Comparison of ENCODE assay signal across 25 cellular contexts in genomic region chr9:136582977-136583735, GRCh38. TPM values are rescaled to one million over a fixed set of nuclear protein-coding genes. Genes with fewer than 3 reads are reported as not detected.
DNase-seq lines count a peak whose midpoint lies in the region; TF ChIP-seq lines count a peak whose summit lies in the region.
"Had no signal": no experiment of that assay in that cellular context is flagged by ENCODE, and none has a peak within 500 bp of the region (broad histone marks: within the 10 kb centered on the region; RNA-seq: fewer than 3 reads in every experiment).

No MANE protein-coding gene starts in this region.

- peaks cover 9% of the 10 kb centered on the region for H3K27me3 Mint-ChIP-seq in neural progenitor cell (ENCODE audit: insufficient read depth, low read depth)
- H3K27me3 Mint-ChIP-seq: T-helper 17 cell had no signal

- H3K36me3 Mint-ChIP-seq in neural progenitor cell: no peaks in the 10 kb centered on the region

- H3K27ac ChIP-seq in RWPE1 (peak overlapping the region; percentile 33), neural progenitor cell (no peak overlapping the region), temporal lobe (ENCODE audit: low read depth, low read length) (peak overlapping the region; percentile 70)
- H3K27ac ChIP-seq: adrenal gland, prostate gland, SK-N-MC, suprapubic skin had no signal

- POLR2A ChIA-PET in RWPE1 (lab: Yijun Ruan, JAX; ENCODE audit: low non-redundant PET): no interaction called here

- H3K36me3 ChIP-seq in neural progenitor cell: no peaks in the 10 kb centered on the region
- H3K36me3 ChIP-seq: adrenal gland, prostate gland, suprapubic skin had no signal

- H2AFZ ChIP-seq in neural progenitor cell (replicated peaks): no peak overlapping the region

- no peaks in the 10 kb centered on the region for H3K9me3 ChIP-seq in neural progenitor cell (ENCODE audit: low read depth)
- H3K9me3 ChIP-seq: adrenal gland, mucosa of descending colon, prostate gland, suprapubic skin had no signal

- H3K79me2 ChIP-seq in neural progenitor cell (ENCODE audit: low read depth): no peaks in the 10 kb centered on the region

- H3K4me3 Mint-ChIP-seq in neural progenitor cell: no peak overlapping the region
- H3K4me3 Mint-ChIP-seq: activated T-cell treated with anti-CD3 and anti-CD28 coated beads, Interleukin-2, amount 50 U/mL, for 4 hours; CD8-positive, alpha-beta memory T cell; nephron; T-helper 17 cell had no signal

- H3K4me3 ChIP-seq in neural progenitor cell: no peak overlapping the region
- H3K4me3 ChIP-seq: adrenal gland, mucosa of descending colon, prostate gland, SK-N-MC, suprapubic skin had no signal

- H4K20me1 ChIP-seq in neural progenitor cell (ENCODE audit: low read depth): no peaks in the 10 kb centered on the region

- H3K27me3 ChIP-seq in neural progenitor cell: no peaks in the 10 kb centered on the region
- H3K27me3 ChIP-seq: suprapubic skin had no signal

- TF ChIP-seq CTCF in RWPE1 (conservative IDR thresholded peaks at IDR 0.05; ENCODE audit: low read depth) (no peak), neural progenitor cell (IDR thresholded peaks at IDR 0.05) (no peak)

- CTCF ChIA-PET in RWPE1 (lab: Yijun Ruan, JAX): interaction anchor here (0.7 kb wide), 1 partner anchor 150 kb away, joined by 3 read pairs; no protein-coding TSS in a partner anchor

- H3K4me1 Mint-ChIP-seq in neural progenitor cell: peaks cover 31% of the 10 kb centered on the region

- H3K27ac Mint-ChIP-seq in neural progenitor cell: no peak overlapping the region
- H3K27ac Mint-ChIP-seq: CD8-positive, alpha-beta memory T cell; nephron; T-helper 17 cell had no signal

- H3F3A ChIP-seq in neural progenitor cell (ENCODE audit: low read depth): peaks cover 62% of the 10 kb centered on the region

- DNase-seq in RWPE1 (ENCODE audit: low spot score) (no peak), head of caudate nucleus (peak; percentile 48 to 93 (median 82)), neural progenitor cell (ENCODE audit: low spot score) (no peak), HCEC 1CT (no peak), activated gamma-delta T cell treated with Interleukin-2 at 50 U/mL for 16 hours (no peak)
- DNase-seq in effector CD8-positive, alpha-beta T cell (lab: John Stamatoyannopoulos, UW): no peak
- DNase-seq: activated CD8-positive, alpha-beta memory T cell treated with anti-CD3 and anti-CD28 coated beads for 24 hours; activated naive CD4-positive, alpha-beta T cell treated with Interleukin-2 at 50 U/mL for 16 hours; activated T-cell treated with anti-CD3 and anti-CD28 coated beads, Interleukin-2, amount 50 U/mL, for 4 hours; adrenal gland; CD8-positive, alpha-beta memory T cell; DMS153; glutamatergic neuron; NCI-H1092 treated with DMSO at 0.1 percent for 48 hours; NCI-H2029; NCI-H69; small intestine; stimulated activated CD4-positive, alpha-beta T cell treated with anti-CD3 and anti-CD28 coated beads, Interleukin-1b, Interleukin-23, amount 100 ng/mL, for 48 hours; T-helper 17 cell had no signal

- H3K9ac ChIP-seq in neural progenitor cell: no peak overlapping the region

- H3K4me1 ChIP-seq in neural progenitor cell: peaks cover 59% of the 10 kb centered on the region
- H3K4me1 ChIP-seq: prostate gland had no signal

- intact Hi-C loops in head of caudate nucleus (cut with DNase I): no loop called here

- peak overlapping the region; percentile 8 for H3K4me2 ChIP-seq in neural progenitor cell

- H3K9me3 Mint-ChIP-seq in neural progenitor cell: no peaks in the 10 kb centered on the region
- H3K9me3 Mint-ChIP-seq: activated T-cell treated with anti-CD3 and anti-CD28 coated beads, Interleukin-2, amount 50 U/mL, for 4 hours; CD8-positive, alpha-beta memory T cell; nephron had no signal

RNA-seq across cellular contexts. Expression of gene NOTCH1, which starts 37.3 kb away (rescaled TPM):
- total RNA-seq in neural progenitor cell (ENCODE audit: low replicate concordance) (11.7 and 32.4 TPM in 2 replicates), temporal lobe (29.0 TPM)

Comparison
In these comparisons a context has a peak if more than half of its experiments do, and no peak if none do; other contexts are left out.
1. DNase-seq: peak in head of caudate nucleus (42 of 42); none in RWPE1 (single experiment), neural progenitor cell (single experiment), effector CD8-positive, alpha-beta T cell (single experiment), HCEC 1CT (single experiment) and activated gamma-delta T cell treated with Interleukin-2 at 50 U/mL for 16 hours (single experiment).